Comparison of ENCODE assay signal across 1 cellular context in the genomic region with DNA sequence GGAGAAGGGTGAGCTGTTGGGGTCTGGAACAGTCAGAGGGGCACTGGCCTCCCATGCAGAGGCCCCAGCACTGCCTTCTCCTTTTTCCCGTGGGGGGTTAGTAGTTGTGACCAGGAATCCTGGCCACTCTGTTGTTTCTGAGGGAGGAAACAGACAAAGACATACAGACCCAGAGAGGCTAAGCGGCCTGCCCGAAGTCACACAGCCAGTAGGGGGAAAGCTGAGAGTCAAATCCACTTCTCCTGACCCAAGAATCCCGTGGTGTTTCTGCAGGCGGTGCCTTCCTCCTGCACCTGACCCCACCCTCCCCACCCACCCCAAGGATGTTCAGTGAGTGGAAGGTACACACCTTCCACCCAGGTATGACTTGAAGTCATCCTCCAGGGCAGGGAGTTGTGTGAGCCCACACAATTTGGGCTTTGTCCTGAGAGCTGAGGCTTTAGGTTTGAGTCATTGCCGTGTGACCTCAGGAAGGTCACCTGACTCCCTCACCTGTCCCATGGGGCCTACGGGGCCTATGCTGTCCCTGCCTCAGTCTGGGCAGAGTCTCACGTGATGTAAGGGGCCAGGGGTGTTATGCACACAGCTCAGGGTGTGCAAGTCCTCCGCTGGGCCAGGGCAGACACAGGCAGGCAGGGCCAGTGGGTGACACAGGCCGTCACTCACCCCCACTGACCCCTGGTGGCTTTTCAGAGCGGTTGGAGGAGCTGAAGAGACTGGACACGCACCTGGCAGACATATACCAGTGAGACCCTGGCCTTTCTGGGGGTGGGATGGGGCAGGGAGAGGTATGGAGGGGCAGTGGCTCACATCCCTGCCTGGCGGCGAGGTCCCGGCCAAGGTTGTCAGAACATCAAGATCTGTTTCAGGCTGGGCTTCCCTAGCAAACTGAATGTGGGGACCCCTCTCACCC.
TF ChIP-seq lines count a peak whose summit lies in the region.

No MANE protein-coding gene starts in this region.

TF ChIP-seq in HepG2, 621 proteins besides CTCF, POLR2A, EP300 and RAD21 (continued from another document and continues in another):
- TF ChIP-seq, protein P1, sequence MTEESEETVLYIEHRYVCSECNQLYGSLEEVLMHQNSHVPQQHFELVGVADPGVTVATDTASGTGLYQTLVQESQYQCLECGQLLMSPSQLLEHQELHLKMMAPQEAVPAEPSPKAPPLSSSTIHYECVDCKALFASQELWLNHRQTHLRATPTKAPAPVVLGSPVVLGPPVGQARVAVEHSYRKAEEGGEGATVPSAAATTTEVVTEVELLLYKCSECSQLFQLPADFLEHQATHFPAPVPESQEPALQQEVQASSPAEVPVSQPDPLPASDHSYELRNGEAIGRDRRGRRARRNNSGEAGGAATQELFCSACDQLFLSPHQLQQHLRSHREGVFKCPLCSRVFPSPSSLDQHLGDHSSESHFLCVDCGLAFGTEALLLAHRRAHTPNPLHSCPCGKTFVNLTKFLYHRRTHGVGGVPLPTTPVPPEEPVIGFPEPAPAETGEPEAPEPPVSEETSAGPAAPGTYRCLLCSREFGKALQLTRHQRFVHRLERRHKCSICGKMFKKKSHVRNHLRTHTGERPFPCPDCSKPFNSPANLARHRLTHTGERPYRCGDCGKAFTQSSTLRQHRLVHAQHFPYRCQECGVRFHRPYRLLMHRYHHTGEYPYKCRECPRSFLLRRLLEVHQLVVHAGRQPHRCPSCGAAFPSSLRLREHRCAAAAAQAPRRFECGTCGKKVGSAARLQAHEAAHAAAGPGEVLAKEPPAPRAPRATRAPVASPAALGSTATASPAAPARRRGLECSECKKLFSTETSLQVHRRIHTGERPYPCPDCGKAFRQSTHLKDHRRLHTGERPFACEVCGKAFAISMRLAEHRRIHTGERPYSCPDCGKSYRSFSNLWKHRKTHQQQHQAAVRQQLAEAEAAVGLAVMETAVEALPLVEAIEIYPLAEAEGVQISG (CRISPR knock-in tag; IDR thresholded peaks at IDR 0.05): peak; percentile 41; the same call in 1 of the 2 replicates
- TF ChIP-seq ZFP82 (CRISPR knock-in tag; IDR thresholded peaks at IDR 0.05; ENCODE audit: borderline replicate concordance) (no peak), GTF3A (CRISPR knock-in tag; conservative IDR thresholded peaks at IDR 0.05) (no peak), ZNF619 (CRISPR knock-in tag; IDR thresholded peaks at IDR 0.05) (no peak), HNRNPL (IDR thresholded peaks at IDR 0.05; ENCODE audit: low read depth, low read length) (no peak), ZNF337 (CRISPR knock-in tag; IDR thresholded peaks at IDR 0.05; ENCODE audit: borderline replicate concordance, low read depth) (no peak), ZNF124 (CRISPR knock-in tag; IDR thresholded peaks at IDR 0.05) (no peak), NFE2 (CRISPR knock-in tag; IDR thresholded peaks at IDR 0.05) (no peak), SAP130 (CRISPR knock-in tag; IDR thresholded peaks at IDR 0.05; ENCODE audit: low read depth) (0 out of 2 replicates have a peak, but pooled peaks have one; percentile 16), FOXK2 (IDR thresholded peaks at IDR 0.05) (no peak), SIX1 (CRISPR knock-in tag; IDR thresholded peaks at IDR 0.05; ENCODE audit: borderline replicate concordance) (no peak), ZNF841 (CRISPR knock-in tag; IDR thresholded peaks at IDR 0.05; ENCODE audit: borderline replicate concordance) (no peak), TBX2 (CRISPR knock-in tag; IDR thresholded peaks at IDR 0.05; ENCODE audit: borderline replicate concordance) (no peak), RFX5 (IDR thresholded peaks at IDR 0.05; ENCODE audit: low read depth, low read length) (no peak), ZNF282 (IDR thresholded peaks at IDR 0.05; ENCODE audit: partially characterized antibody) (no peak), JUND (CRISPR knock-in tag; IDR thresholded peaks at IDR 0.05) (no peak), AKAP8 (CRISPR knock-in tag; IDR thresholded peaks at IDR 0.05) (no peak), MAZ (IDR thresholded peaks at IDR 0.05; ENCODE audit: borderline replicate concordance, low read depth, low read length) (no peak), MAZ (CRISPR knock-in tag; IDR thresholded peaks at IDR 0.05; ENCODE audit: low read depth) (no peak), JARID2 (CRISPR knock-in tag; IDR thresholded peaks at IDR 0.05; ENCODE audit: insufficient replicate concordance) (no peak), NCOA2 (CRISPR knock-in tag; IDR thresholded peaks at IDR 0.05) (no peak), ZNF317 (CRISPR knock-in tag; IDR thresholded peaks at IDR 0.05) (no peak), ZNF572 (CRISPR knock-in tag; IDR thresholded peaks at IDR 0.05) (no peak), RBM39 (IDR thresholded peaks at IDR 0.05; ENCODE audit: low read depth, low read length, poor library complexity, severe bottlenecking) (peak; percentile 48), TAF1 (CRISPR knock-in tag; IDR thresholded peaks at IDR 0.05) (peak; percentile 40; the same call in 1 of the 2 replicates), RBAK (CRISPR knock-in tag; IDR thresholded peaks at IDR 0.05) (no peak), FOSL1 (CRISPR knock-in tag; IDR thresholded peaks at IDR 0.05; ENCODE audit: borderline replicate concordance) (no peak), TCF12 (IDR thresholded peaks at IDR 0.05) (no peak), TCF12 (CRISPR knock-in tag; IDR thresholded peaks at IDR 0.05) (no peak), ZC3H13 (CRISPR knock-in tag; IDR thresholded peaks at IDR 0.05) (no peak), KLF15 (CRISPR knock-in tag; IDR thresholded peaks at IDR 0.05; ENCODE audit: borderline replicate concordance) (no peak), KLF12 (CRISPR knock-in tag; IDR thresholded peaks at IDR 0.05; ENCODE audit: borderline replicate concordance) (no peak), HOXA7 (CRISPR knock-in tag; IDR thresholded peaks at IDR 0.05) (no peak), ZNF720 (CRISPR knock-in tag; IDR thresholded peaks at IDR 0.05) (no peak), MBNL3 (CRISPR knock-in tag; conservative IDR thresholded peaks at IDR 0.05) (no peak), MAFG (CRISPR knock-in tag; IDR thresholded peaks at IDR 0.05) (no peak), SNAPC2 (CRISPR knock-in tag; IDR thresholded peaks at IDR 0.05) (no peak), ZNF567 (CRISPR knock-in tag; IDR thresholded peaks at IDR 0.05; ENCODE audit: borderline replicate concordance) (no peak), ZNF652 (CRISPR knock-in tag; IDR thresholded peaks at IDR 0.05; ENCODE audit: borderline replicate concordance, low read depth) (no peak), ZNF225 (CRISPR knock-in tag; IDR thresholded peaks at IDR 0.05) (no peak), ZNF557 (CRISPR knock-in tag; IDR thresholded peaks at IDR 0.05) (no peak), GPN1 (CRISPR knock-in tag; IDR thresholded peaks at IDR 0.05; ENCODE audit: borderline replicate concordance) (no peak), HOXD1 (CRISPR knock-in tag; IDR thresholded peaks at IDR 0.05) (no peak)
- TF ChIP-seq, protein P2, sequence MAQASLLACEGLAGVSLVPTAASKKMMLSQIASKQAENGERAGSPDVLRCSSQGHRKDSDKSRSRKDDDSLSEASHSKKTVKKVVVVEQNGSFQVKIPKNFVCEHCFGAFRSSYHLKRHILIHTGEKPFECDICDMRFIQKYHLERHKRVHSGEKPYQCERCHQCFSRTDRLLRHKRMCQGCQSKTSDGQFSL (CRISPR knock-in tag; IDR thresholded peaks at IDR 0.05): no peak
- TF ChIP-seq, protein P3, sequence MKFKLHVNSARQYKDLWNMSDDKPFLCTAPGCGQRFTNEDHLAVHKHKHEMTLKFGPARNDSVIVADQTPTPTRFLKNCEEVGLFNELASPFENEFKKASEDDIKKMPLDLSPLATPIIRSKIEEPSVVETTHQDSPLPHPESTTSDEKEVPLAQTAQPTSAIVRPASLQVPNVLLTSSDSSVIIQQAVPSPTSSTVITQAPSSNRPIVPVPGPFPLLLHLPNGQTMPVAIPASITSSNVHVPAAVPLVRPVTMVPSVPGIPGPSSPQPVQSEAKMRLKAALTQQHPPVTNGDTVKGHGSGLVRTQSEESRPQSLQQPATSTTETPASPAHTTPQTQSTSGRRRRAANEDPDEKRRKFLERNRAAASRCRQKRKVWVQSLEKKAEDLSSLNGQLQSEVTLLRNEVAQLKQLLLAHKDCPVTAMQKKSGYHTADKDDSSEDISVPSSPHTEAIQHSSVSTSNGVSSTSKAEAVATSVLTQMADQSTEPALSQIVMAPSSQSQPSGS (CRISPR knock-in tag; IDR thresholded peaks at IDR 0.05): no peak
- TF ChIP-seq, protein P4, sequence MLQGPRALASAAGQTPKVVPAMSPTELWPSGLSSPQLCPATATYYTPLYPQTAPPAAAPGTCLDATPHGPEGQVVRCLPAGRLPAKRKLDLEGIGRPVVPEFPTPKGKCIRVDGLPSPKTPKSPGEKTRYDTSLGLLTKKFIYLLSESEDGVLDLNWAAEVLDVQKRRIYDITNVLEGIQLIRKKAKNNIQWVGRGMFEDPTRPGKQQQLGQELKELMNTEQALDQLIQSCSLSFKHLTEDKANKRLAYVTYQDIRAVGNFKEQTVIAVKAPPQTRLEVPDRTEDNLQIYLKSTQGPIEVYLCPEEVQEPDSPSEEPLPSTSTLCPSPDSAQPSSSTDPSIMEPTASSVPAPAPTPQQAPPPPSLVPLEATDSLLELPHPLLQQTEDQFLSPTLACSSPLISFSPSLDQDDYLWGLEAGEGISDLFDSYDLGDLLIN (CRISPR knock-in tag; IDR thresholded peaks at IDR 0.05; ENCODE audit: borderline replicate concordance): no peak
- TF ChIP-seq, protein P5, sequence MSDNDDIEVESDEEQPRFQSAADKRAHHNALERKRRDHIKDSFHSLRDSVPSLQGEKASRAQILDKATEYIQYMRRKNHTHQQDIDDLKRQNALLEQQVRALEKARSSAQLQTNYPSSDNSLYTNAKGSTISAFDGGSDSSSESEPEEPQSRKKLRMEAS (IDR thresholded peaks at IDR 0.05): peak; percentile 52; the same call in 1 of the 2 replicates
- TF ChIP-seq, protein P6, sequence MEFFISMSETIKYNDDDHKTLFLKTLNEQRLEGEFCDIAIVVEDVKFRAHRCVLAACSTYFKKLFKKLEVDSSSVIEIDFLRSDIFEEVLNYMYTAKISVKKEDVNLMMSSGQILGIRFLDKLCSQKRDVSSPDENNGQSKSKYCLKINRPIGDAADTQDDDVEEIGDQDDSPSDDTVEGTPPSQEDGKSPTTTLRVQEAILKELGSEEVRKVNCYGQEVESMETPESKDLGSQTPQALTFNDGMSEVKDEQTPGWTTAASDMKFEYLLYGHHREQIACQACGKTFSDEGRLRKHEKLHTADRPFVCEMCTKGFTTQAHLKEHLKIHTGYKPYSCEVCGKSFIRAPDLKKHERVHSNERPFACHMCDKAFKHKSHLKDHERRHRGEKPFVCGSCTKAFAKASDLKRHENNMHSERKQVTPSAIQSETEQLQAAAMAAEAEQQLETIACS (CRISPR knock-in tag; IDR thresholded peaks at IDR 0.05): no peak
- TF ChIP-seq, protein P7, sequence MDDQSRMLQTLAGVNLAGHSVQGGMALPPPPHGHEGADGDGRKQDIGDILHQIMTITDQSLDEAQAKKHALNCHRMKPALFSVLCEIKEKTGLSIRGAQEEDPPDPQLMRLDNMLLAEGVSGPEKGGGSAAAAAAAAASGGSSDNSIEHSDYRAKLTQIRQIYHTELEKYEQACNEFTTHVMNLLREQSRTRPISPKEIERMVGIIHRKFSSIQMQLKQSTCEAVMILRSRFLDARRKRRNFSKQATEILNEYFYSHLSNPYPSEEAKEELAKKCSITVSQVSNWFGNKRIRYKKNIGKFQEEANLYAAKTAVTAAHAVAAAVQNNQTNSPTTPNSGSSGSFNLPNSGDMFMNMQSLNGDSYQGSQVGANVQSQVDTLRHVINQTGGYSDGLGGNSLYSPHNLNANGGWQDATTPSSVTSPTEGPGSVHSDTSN (CRISPR knock-in tag; IDR thresholded peaks at IDR 0.05; ENCODE audit: borderline replicate concordance): no peak
- TF ChIP-seq, protein P8, sequence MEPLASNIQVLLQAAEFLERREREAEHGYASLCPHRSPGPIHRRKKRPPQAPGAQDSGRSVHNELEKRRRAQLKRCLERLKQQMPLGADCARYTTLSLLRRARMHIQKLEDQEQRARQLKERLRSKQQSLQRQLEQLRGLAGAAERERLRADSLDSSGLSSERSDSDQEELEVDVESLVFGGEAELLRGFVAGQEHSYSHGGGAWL (CRISPR knock-in tag; IDR thresholded peaks at IDR 0.05): 0 out of 2 replicates have a peak, but pooled peaks have one; percentile 10
- TF ChIP-seq, protein P9, sequence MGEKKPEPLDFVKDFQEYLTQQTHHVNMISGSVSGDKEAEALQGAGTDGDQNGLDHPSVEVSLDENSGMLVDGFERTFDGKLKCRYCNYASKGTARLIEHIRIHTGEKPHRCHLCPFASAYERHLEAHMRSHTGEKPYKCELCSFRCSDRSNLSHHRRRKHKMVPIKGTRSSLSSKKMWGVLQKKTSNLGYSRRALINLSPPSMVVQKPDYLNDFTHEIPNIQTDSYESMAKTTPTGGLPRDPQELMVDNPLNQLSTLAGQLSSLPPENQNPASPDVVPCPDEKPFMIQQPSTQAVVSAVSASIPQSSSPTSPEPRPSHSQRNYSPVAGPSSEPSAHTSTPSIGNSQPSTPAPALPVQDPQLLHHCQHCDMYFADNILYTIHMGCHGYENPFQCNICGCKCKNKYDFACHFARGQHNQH (CRISPR knock-in tag; IDR thresholded peaks at IDR 0.05): no peak
- TF ChIP-seq, protein P10, sequence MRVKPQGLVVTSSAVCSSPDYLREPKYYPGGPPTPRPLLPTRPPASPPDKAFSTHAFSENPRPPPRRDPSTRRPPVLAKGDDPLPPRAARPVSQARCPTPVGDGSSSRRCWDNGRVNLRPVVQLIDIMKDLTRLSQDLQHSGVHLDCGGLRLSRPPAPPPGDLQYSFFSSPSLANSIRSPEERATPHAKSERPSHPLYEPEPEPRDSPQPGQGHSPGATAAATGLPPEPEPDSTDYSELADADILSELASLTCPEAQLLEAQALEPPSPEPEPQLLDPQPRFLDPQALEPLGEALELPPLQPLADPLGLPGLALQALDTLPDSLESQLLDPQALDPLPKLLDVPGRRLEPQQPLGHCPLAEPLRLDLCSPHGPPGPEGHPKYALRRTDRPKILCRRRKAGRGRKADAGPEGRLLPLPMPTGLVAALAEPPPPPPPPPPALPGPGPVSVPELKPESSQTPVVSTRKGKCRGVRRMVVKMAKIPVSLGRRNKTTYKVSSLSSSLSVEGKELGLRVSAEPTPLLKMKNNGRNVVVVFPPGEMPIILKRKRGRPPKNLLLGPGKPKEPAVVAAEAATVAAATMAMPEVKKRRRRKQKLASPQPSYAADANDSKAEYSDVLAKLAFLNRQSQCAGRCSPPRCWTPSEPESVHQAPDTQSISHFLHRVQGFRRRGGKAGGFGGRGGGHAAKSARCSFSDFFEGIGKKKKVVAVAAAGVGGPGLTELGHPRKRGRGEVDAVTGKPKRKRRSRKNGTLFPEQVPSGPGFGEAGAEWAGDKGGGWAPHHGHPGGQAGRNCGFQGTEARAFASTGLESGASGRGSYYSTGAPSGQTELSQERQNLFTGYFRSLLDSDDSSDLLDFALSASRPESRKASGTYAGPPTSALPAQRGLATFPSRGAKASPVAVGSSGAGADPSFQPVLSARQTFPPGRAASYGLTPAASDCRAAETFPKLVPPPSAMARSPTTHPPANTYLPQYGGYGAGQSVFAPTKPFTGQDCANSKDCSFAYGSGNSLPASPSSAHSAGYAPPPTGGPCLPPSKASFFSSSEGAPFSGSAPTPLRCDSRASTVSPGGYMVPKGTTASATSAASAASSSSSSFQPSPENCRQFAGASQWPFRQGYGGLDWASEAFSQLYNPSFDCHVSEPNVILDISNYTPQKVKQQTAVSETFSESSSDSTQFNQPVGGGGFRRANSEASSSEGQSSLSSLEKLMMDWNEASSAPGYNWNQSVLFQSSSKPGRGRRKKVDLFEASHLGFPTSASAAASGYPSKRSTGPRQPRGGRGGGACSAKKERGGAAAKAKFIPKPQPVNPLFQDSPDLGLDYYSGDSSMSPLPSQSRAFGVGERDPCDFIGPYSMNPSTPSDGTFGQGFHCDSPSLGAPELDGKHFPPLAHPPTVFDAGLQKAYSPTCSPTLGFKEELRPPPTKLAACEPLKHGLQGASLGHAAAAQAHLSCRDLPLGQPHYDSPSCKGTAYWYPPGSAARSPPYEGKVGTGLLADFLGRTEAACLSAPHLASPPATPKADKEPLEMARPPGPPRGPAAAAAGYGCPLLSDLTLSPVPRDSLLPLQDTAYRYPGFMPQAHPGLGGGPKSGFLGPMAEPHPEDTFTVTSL (CRISPR knock-in tag; IDR thresholded peaks at IDR 0.05; ENCODE audit: borderline replicate concordance): no peak
